ENCODE assay signal across 21 cellular contexts in the genomic region with DNA sequence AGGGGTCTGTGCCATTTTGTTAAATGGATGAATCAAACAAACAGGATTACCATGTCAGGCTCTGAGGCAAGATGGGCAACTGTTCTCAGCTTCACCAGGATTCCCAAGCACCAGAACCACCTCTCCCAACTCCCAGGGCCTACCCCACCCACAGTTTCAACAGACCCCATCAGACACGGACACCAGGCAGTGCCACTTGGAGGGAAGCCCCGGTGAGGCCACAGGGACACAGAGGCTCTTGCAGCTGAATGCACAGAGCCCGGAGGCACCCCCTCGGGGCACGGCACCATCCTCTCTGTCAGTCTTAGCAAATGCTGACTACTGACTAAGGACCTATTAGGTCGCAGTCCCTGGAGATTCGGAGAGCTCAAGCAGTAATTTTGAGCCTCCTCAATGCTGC.
DNase-seq lines count a peak whose midpoint lies in the region; ATAC-seq and TF ChIP-seq lines count a peak whose summit lies in the region.
"Had no signal": no experiment of that assay in that cellular context is flagged by ENCODE, and none has a peak within 500 bp of the region (broad histone marks: within the 10 kb centered on the region; RNA-seq: fewer than 3 reads in every experiment).

No MANE protein-coding gene starts in this region.

- H3K4me1 Mint-ChIP-seq in activated naive CD8-positive, alpha-beta T cell treated with anti-CD3 and anti-CD28 coated beads for 36 hours, result peaks cover 2% of the 10 kb centered on the region

- DNase-seq in heart right ventricle, result no peak
- no peak for DNase-seq in cardiac septum (ENCODE audit: low spot score)
- no peak for DNase-seq in activated naive CD8-positive, alpha-beta T cell treated with anti-CD3 and anti-CD28 coated beads for 36 hours
- no peak for DNase-seq in mesenchymal stem cell
- DNase-seq in vagina (ENCODE audit: extremely low spot score in 2 of 2), result peak in 1 of 2 donors; percentile 85
- no peak for DNase-seq in omental fat pad (ENCODE audit: low spot score)
- DNase-seq in NCI-H774 (lab: John Stamatoyannopoulos, UW), result no peak
- no peak for DNase-seq in NCI-H1694 (lab: John Stamatoyannopoulos, UW)
- DNase-seq: colonic mucosa; DMS153; GDM1; lower lobe of right lung; NCI-H1417 treated with DMSO at 0.1 percent for 48 hours; NCI-H748 treated with DMSO at 0.1 percent for 48 hours; PC-3; small intestine; stimulated activated CD4-positive, alpha-beta T cell treated with anti-CD3 and anti-CD28 coated beads, Interleukin-4, amount 100 ng/mL, for 1 hour; substantia nigra had no signal

- H4K8ac ChIP-seq in mesenchymal stem cell (ENCODE audit: low read length), result no peak overlapping the region

- H2BK5ac ChIP-seq in mesenchymal stem cell (ENCODE audit: low read depth, low read length, poor library complexity, severe bottlenecking), result no peak overlapping the region

- peaks cover 27% of the 10 kb centered on the region for H3K79me1 ChIP-seq in mesenchymal stem cell (replicated peaks; ENCODE audit: low read length, poor library complexity, severe bottlenecking)

- no peak overlapping the region for H4K91ac ChIP-seq in mesenchymal stem cell (ENCODE audit: low read length)

- H3K27me3 Mint-ChIP-seq in activated naive CD8-positive, alpha-beta T cell treated with anti-CD3 and anti-CD28 coated beads for 36 hours, result no peaks in the 10 kb centered on the region
- H3K27me3 Mint-ChIP-seq: progenitor cell of endocrine pancreas had no signal

- H3K14ac ChIP-seq in mesenchymal stem cell (ENCODE audit: low read length in 2 of 2), result no peak overlapping the region

- H3K18ac ChIP-seq in mesenchymal stem cell (ENCODE audit: low read depth in 1 of 2, low read length in 2 of 2), result no peak overlapping the region

- 86 to 89% methylated on average over 7 of the region's 7 CpGs for WGBS in heart right ventricle, 2 donors
- WGBS in mesenchymal stem cell, result 95% methylated on average over 7 of the region's 7 CpGs

- peak overlapping the region; percentile 4 for H3K27ac Mint-ChIP-seq in activated naive CD8-positive, alpha-beta T cell treated with anti-CD3 and anti-CD28 coated beads for 36 hours
- H3K27ac Mint-ChIP-seq: activated T-helper 1 cell treated with anti-CD3 and anti-CD28 coated beads, Interleukin-12 subunit alpha, Interleukin-12 subunit beta, Interleukin-2, Interleukin-4 antibody, amounts not matched to agents 30 ng/mL and 10 ng/mL and 1 ng/mL, durations not matched to agents 14 hours and 24 hours and 36 hours had no signal

- ATAC-seq in heart right ventricle (no peak), omental fat pad (ENCODE audit: low FRiP score) (no peak)
- ATAC-seq: activated CD4-positive, CD25-positive, alpha-beta regulatory T cell treated with anti-CD3 and anti-CD28 coated beads, Interleukin-2, amount 50 U/mL, for 24 hours; lower lobe of right lung; PC-3 had no signal

- no peak for TF ChIP-seq CTCF in heart right ventricle (IDR thresholded peaks at IDR 0.05)
- no peak for TF ChIP-seq CTCF in vagina (IDR thresholded peaks at IDR 0.05)
- no peak for TF ChIP-seq CTCF in omental fat pad (IDR thresholded peaks at IDR 0.05)

- H3K36me3 ChIP-seq in heart right ventricle (peaks cover 0 to 72% (median 3%) of the 10 kb centered on the region in 9 donors), mesenchymal stem cell (ENCODE audit: control insufficient read depth in 1 of 2, insufficient read depth in 2 of 2, low read depth in 1 of 2, low read length in 2 of 2) (peaks cover 78 to 79% of the 10 kb centered on the region in 2 experiments), vagina (peaks cover 0 to 15% of the 10 kb centered on the region in 2 donors)
- H3K36me3 ChIP-seq: colonic mucosa had no signal

- H3K9me3 ChIP-seq in heart right ventricle (no peaks in the 10 kb centered on the region), mesenchymal stem cell (ENCODE audit: control insufficient read depth, low read length) (no peaks in the 10 kb centered on the region), vagina (no peaks in the 10 kb centered on the region)
- H3K9me3 ChIP-seq: colonic mucosa, lower lobe of right lung had no signal

- H3K4me3 Mint-ChIP-seq in activated naive CD8-positive, alpha-beta T cell treated with anti-CD3 and anti-CD28 coated beads for 36 hours, result no peak overlapping the region
- H3K4me3 Mint-ChIP-seq: activated T-helper 1 cell treated with anti-CD3 and anti-CD28 coated beads, Interleukin-12 subunit alpha, Interleukin-12 subunit beta, Interleukin-2, Interleukin-4 antibody, amounts not matched to agents 30 ng/mL and 10 ng/mL and 1 ng/mL, durations not matched to agents 14 hours and 24 hours and 36 hours had no signal

- H3K9ac ChIP-seq in mesenchymal stem cell (ENCODE audit: low read length), result peak overlapping the region; percentile 24

- H3K4me2 ChIP-seq in mesenchymal stem cell (ENCODE audit: low read length, poor library complexity, severe bottlenecking), result no peak overlapping the region

- H3K27me3 ChIP-seq in heart right ventricle (no peaks in the 10 kb centered on the region), mesenchymal stem cell (ENCODE audit: control insufficient read depth in 1 of 2, insufficient read depth in 1 of 2, low read length in 2 of 2) (no peaks in the 10 kb centered on the region), vagina (no peaks in the 10 kb centered on the region)
- H3K27me3 ChIP-seq: colonic mucosa had no signal

- H3K4me3 ChIP-seq in heart right ventricle (no peak overlapping the region), mesenchymal stem cell (ENCODE audit: insufficient read depth in 1 of 2, low read depth in 1 of 2, low read length in 2 of 2) (no peak overlapping the region), vagina (no peak overlapping the region)
- H3K4me3 ChIP-seq: colonic mucosa, lower lobe of right lung had no signal

- no peak for TF ChIP-seq POLR2A in vagina (IDR thresholded peaks at IDR 0.05)

- intact Hi-C loops in heart right ventricle (cut with DNase I), result loop anchor here in 2 of 10 donors (10.0 kb wide), 2 partner anchors 71 to 81 kb away; partner anchors contain the start of gene VGLL4 (in 1 of the 2)
- intact Hi-C loops in cardiac septum (cut with DNase I), result loop anchor here (5.0 to 10.0 kb wide), 3 partner anchors 151 to 241 kb away; no protein-coding TSS in a partner anchor
- intact Hi-C loops in vagina (cut with DNase I), result no loop called here

- H3K36me3 Mint-ChIP-seq in activated naive CD8-positive, alpha-beta T cell treated with anti-CD3 and anti-CD28 coated beads for 36 hours, result peaks cover 15% of the 10 kb centered on the region

- H3K9me3 Mint-ChIP-seq in activated naive CD8-positive, alpha-beta T cell treated with anti-CD3 and anti-CD28 coated beads for 36 hours, result no peaks in the 10 kb centered on the region
- H3K9me3 Mint-ChIP-seq: activated T-helper 1 cell treated with anti-CD3 and anti-CD28 coated beads, Interleukin-12 subunit alpha, Interleukin-12 subunit beta, Interleukin-2, Interleukin-4 antibody, amounts not matched to agents 30 ng/mL and 10 ng/mL and 1 ng/mL, durations not matched to agents 14 hours and 24 hours and 36 hours had no signal

- H2AFZ ChIP-seq in mesenchymal stem cell (ENCODE audit: low read depth, low read length), result no peak overlapping the region

- no peak overlapping the region for H2BK15ac ChIP-seq in mesenchymal stem cell (ENCODE audit: low read depth, poor library complexity, severe bottlenecking)

- H3K23ac ChIP-seq in mesenchymal stem cell (ENCODE audit: low read length in 2 of 2), result no peak overlapping the region

- peak overlapping the region in 6 of 10 donors; percentile 34 to 82 (median 70) for H3K27ac ChIP-seq in heart right ventricle
- no peak overlapping the region for H3K27ac ChIP-seq in mesenchymal stem cell (ENCODE audit: low read length, poor library complexity, severe bottlenecking)
- peak overlapping the region; percentile 78 for H3K27ac ChIP-seq in vagina
- H3K27ac ChIP-seq: colonic mucosa, lower lobe of right lung had no signal

- H3K4ac ChIP-seq in mesenchymal stem cell (ENCODE audit: low read depth in 1 of 2, low read length in 2 of 2), result no peak overlapping the region

- H2AK5ac ChIP-seq in mesenchymal stem cell (ENCODE audit: low read length, severe bottlenecking), result no peak overlapping the region

- peaks cover 56 to 100% (median 85%) of the 10 kb centered on the region in 9 donors for H3K4me1 ChIP-seq in heart right ventricle
- H3K4me1 ChIP-seq in mesenchymal stem cell (ENCODE audit: control insufficient read depth, insufficient read depth, low read depth, low read length), result peaks cover 63% of the 10 kb centered on the region
- H3K4me1 ChIP-seq in vagina, result peaks cover 77% of the 10 kb centered on the region
- H3K4me1 ChIP-seq: colonic mucosa had no signal

- H2BK12ac ChIP-seq in mesenchymal stem cell (ENCODE audit: low read length in 2 of 2), result peak overlapping the region in 1 of 2 experiments; percentile 15

- no peak overlapping the region for H2BK120ac ChIP-seq in mesenchymal stem cell (ENCODE audit: low read depth, low read length)
